In genomic region chr3:101835676-101836075, GRCh38 we compare ENCODE assay signal across 13 cellular contexts.
"Had no signal": no experiment of that assay in that cellular context is flagged by ENCODE, and none has a peak within 500 bp of the region (broad histone marks: within the 10 kb centered on the region; RNA-seq: fewer than 3 reads in every experiment).

No MANE protein-coding gene starts in this region.

- H3K4me3 Mint-ChIP-seq: neural progenitor cell, T-cell, WTC11 had no signal

- H3K27me3 ChIP-seq: adrenal gland, neural progenitor cell, pancreas, tibial nerve, vagina had no signal

- H3K4me1 Mint-ChIP-seq: neural progenitor cell had no signal

- H3K36me3 Mint-ChIP-seq: neural progenitor cell, WTC11 had no signal

- H3K27ac ChIP-seq: adrenal gland, neural progenitor cell, pancreas, tibial nerve, vagina had no signal

- H3K27me3 Mint-ChIP-seq: T-cell had no signal

- H3K9me3 ChIP-seq: adrenal gland, pancreas, tibial nerve, vagina had no signal

- DNase-seq: activated naive CD4-positive, alpha-beta T cell treated with Interleukin-2 at 50 U/mL for 16 hours; activated T-cell treated with anti-CD3 and anti-CD28 coated beads for 4 hours; adrenal gland; caudate nucleus; left colon; pancreas; stimulated activated CD4-positive, alpha-beta T cell treated with anti-CD3 and anti-CD28 coated beads, Interleukin-1b, Interleukin-23, amount 100 ng/mL, for 48 hours; T-cell had no signal

- H3K9me3 Mint-ChIP-seq: neural progenitor cell, T-cell, WTC11 had no signal

- H3K27ac Mint-ChIP-seq: neural progenitor cell, T-cell, WTC11 had no signal

- H3K4me1 ChIP-seq: neural progenitor cell, vagina had no signal

- ATAC-seq: left colon, pancreas, T-cell, WTC11 had no signal

- H3K36me3 ChIP-seq: adrenal gland, neural progenitor cell, pancreas, tibial nerve, vagina had no signal

- H3K4me3 ChIP-seq: adrenal gland, lung, neural progenitor cell, pancreas, tibial nerve, vagina had no signal
